ENCODE assay signal across 1 cellular context in the genomic region with DNA sequence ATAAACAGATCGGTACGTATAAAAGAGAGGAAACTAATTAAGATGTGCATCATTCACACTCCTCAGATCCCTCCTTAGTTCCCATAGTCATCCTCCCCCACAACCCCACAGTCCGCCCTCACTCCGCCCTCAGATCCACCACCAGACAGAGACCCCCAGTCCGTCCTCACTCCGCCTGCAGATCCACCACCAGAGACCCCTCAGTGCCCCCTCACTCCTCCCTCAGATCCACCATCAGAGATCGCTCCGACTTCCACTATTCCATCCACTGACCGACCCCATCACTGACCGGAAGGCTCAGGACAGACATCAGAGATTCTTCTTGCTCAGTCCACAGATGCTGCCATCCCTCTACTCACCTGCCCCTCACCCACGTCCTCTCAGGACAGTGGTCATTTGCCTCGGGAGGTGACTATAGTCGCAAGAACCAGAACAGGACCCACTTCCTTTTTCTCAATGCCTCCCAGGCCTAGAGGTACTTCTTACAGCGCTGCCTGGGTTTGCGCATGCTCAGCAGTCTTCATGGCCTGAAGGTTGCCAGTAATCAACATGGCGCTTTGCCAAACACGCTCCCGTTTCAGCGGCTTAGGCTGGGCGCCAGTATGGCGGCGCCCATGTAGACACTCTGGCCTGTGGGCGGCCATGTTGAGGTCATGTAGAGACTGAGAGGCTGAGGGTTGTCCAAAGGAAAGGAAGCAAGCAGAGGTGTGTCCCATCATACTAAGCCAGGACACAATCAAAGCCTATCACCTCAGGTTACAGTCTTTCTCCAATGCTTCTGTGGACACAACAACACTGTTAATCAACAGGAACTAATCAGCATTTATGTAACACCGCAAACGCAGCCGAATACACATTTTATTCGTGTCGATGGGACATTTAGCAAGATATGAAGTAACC.
TF ChIP-seq lines count a peak whose summit lies in the region.

A gene (minus strand): TSS at position 508 of the 900 bp plus-strand sequence. CDS start 3,009 bp downstream, outside the sequence.

TF ChIP-seq in HepG2, 621 proteins besides CTCF, POLR2A, EP300 and RAD21 (continued from another document and continues in another):
- TF ChIP-seq WIZ (CRISPR knock-in tag; IDR thresholded peaks at IDR 0.05) (no peak), NR2C2 (CRISPR knock-in tag; IDR thresholded peaks at IDR 0.05; ENCODE audit: borderline replicate concordance) (peak; percentile 97), GFI1 (CRISPR knock-in tag; IDR thresholded peaks at IDR 0.05; ENCODE audit: borderline replicate concordance) (no peak; the same call in 1 of the 2 replicates), ZNF207 (IDR thresholded peaks at IDR 0.05; ENCODE audit: borderline replicate concordance) (no peak), ZNF451 (CRISPR knock-in tag; IDR thresholded peaks at IDR 0.05) (0 out of 2 replicates have a peak, but pooled peaks have one; percentile 29), ZBTB1 (CRISPR knock-in tag; IDR thresholded peaks at IDR 0.05; ENCODE audit: borderline replicate concordance) (no peak), ZNF562 (CRISPR knock-in tag; IDR thresholded peaks at IDR 0.05; ENCODE audit: borderline replicate concordance) (no peak), U2AF2 (IDR thresholded peaks at IDR 0.05; ENCODE audit: low read depth, low read length) (no peak), SALL1 (CRISPR knock-in tag; IDR thresholded peaks at IDR 0.05) (peak; percentile 70), PHF20 (CRISPR knock-in tag; IDR thresholded peaks at IDR 0.05) (peak; percentile 91), ZKSCAN1 (IDR thresholded peaks at IDR 0.05; ENCODE audit: low read length) (0 out of 2 replicates have a peak, but pooled peaks have one; percentile 15), ZNF616 (CRISPR knock-in tag; IDR thresholded peaks at IDR 0.05; ENCODE audit: low read depth) (no peak), FOXK2 (IDR thresholded peaks at IDR 0.05) (peak; percentile 89), HES4 (CRISPR knock-in tag; IDR thresholded peaks at IDR 0.05; ENCODE audit: borderline replicate concordance) (0 out of 2 replicates have a peak, but pooled peaks have one; percentile 48), ZSCAN9 (CRISPR knock-in tag; IDR thresholded peaks at IDR 0.05; ENCODE audit: borderline replicate concordance) (peak; percentile 73; the same call in 1 of the 2 replicates), HOXA9 (CRISPR knock-in tag; IDR thresholded peaks at IDR 0.05; ENCODE audit: borderline replicate concordance) (no peak), SIX4 (CRISPR knock-in tag; IDR thresholded peaks at IDR 0.05) (peak; percentile 63; the same call in 1 of the 2 replicates), ZNF383 (CRISPR knock-in tag; IDR thresholded peaks at IDR 0.05; ENCODE audit: borderline replicate concordance) (no peak), FOXK1 (CRISPR knock-in tag; IDR thresholded peaks at IDR 0.05; ENCODE audit: borderline replicate concordance, low read depth) (peak; percentile 82; the same call in 1 of the 2 replicates), RBFOX2 (IDR thresholded peaks at IDR 0.05; ENCODE audit: low read depth, low read length) (0 out of 2 replicates have a peak, but pooled peaks have one; percentile 17), KAT8 (CRISPR knock-in tag; IDR thresholded peaks at IDR 0.05) (peak; percentile 96), KMT2A (CRISPR knock-in tag; IDR thresholded peaks at IDR 0.05) (peak; percentile 68; the same call in 1 of the 2 replicates), KDM2A (CRISPR knock-in tag; IDR thresholded peaks at IDR 0.05; ENCODE audit: borderline replicate concordance, low read depth) (peak; percentile 79; the same call in 1 of the 2 replicates), ZNF564 (CRISPR knock-in tag; IDR thresholded peaks at IDR 0.05) (no peak), ZNF747 (CRISPR knock-in tag; IDR thresholded peaks at IDR 0.05; ENCODE audit: borderline replicate concordance) (no peak), ZNF274 (CRISPR knock-in tag; IDR thresholded peaks at IDR 0.05) (peak; percentile 48; the same call in 1 of the 2 replicates), EED (CRISPR knock-in tag; IDR thresholded peaks at IDR 0.05) (no peak), ZNF180 (CRISPR knock-in tag; IDR thresholded peaks at IDR 0.05; ENCODE audit: borderline replicate concordance, low read depth) (no peak), PAF1 (CRISPR knock-in tag; IDR thresholded peaks at IDR 0.05) (no peak), ZNF232 (CRISPR knock-in tag; IDR thresholded peaks at IDR 0.05; ENCODE audit: borderline replicate concordance) (peak; percentile 44; the same call in 1 of the 2 replicates), ZFYVE20 (CRISPR knock-in tag; IDR thresholded peaks at IDR 0.05; ENCODE audit: borderline replicate concordance, low read depth) (no peak), ZNF792 (CRISPR knock-in tag; IDR thresholded peaks at IDR 0.05) (peak; percentile 82), ARNT (IDR thresholded peaks at IDR 0.05) (no peak)
- TF ChIP-seq, protein P1, sequence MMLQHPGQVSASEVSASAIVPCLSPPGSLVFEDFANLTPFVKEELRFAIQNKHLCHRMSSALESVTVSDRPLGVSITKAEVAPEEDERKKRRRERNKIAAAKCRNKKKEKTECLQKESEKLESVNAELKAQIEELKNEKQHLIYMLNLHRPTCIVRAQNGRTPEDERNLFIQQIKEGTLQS (CRISPR knock-in tag; IDR thresholded peaks at IDR 0.05): no peak
- TF ChIP-seq, protein P2, sequence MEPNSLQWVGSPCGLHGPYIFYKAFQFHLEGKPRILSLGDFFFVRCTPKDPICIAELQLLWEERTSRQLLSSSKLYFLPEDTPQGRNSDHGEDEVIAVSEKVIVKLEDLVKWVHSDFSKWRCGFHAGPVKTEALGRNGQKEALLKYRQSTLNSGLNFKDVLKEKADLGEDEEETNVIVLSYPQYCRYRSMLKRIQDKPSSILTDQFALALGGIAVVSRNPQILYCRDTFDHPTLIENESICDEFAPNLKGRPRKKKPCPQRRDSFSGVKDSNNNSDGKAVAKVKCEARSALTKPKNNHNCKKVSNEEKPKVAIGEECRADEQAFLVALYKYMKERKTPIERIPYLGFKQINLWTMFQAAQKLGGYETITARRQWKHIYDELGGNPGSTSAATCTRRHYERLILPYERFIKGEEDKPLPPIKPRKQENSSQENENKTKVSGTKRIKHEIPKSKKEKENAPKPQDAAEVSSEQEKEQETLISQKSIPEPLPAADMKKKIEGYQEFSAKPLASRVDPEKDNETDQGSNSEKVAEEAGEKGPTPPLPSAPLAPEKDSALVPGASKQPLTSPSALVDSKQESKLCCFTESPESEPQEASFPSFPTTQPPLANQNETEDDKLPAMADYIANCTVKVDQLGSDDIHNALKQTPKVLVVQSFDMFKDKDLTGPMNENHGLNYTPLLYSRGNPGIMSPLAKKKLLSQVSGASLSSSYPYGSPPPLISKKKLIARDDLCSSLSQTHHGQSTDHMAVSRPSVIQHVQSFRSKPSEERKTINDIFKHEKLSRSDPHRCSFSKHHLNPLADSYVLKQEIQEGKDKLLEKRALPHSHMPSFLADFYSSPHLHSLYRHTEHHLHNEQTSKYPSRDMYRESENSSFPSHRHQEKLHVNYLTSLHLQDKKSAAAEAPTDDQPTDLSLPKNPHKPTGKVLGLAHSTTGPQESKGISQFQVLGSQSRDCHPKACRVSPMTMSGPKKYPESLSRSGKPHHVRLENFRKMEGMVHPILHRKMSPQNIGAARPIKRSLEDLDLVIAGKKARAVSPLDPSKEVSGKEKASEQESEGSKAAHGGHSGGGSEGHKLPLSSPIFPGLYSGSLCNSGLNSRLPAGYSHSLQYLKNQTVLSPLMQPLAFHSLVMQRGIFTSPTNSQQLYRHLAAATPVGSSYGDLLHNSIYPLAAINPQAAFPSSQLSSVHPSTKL (CRISPR knock-in tag; IDR thresholded peaks at IDR 0.05): peak; percentile 57
- TF ChIP-seq, protein P3, sequence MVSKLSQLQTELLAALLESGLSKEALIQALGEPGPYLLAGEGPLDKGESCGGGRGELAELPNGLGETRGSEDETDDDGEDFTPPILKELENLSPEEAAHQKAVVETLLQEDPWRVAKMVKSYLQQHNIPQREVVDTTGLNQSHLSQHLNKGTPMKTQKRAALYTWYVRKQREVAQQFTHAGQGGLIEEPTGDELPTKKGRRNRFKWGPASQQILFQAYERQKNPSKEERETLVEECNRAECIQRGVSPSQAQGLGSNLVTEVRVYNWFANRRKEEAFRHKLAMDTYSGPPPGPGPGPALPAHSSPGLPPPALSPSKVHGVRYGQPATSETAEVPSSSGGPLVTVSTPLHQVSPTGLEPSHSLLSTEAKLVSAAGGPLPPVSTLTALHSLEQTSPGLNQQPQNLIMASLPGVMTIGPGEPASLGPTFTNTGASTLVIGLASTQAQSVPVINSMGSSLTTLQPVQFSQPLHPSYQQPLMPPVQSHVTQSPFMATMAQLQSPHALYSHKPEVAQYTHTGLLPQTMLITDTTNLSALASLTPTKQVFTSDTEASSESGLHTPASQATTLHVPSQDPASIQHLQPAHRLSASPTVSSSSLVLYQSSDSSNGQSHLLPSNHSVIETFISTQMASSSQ (IDR thresholded peaks at IDR 0.05; ENCODE audit: low read depth): no peak
- TF ChIP-seq, protein P3 (CRISPR knock-in tag; IDR thresholded peaks at IDR 0.05; ENCODE audit: borderline replicate concordance): peak; percentile 18; the same call in 1 of the 2 replicates
- TF ChIP-seq, protein P4, sequence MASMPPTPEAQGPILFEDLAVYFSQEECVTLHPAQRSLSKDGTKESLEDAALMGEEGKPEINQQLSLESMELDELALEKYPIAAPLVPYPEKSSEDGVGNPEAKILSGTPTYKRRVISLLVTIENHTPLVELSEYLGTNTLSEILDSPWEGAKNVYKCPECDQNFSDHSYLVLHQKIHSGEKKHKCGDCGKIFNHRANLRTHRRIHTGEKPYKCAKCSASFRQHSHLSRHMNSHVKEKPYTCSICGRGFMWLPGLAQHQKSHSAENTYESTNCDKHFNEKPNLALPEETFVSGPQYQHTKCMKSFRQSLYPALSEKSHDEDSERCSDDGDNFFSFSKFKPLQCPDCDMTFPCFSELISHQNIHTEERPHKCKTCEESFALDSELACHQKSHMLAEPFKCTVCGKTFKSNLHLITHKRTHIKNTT (CRISPR knock-in tag; IDR thresholded peaks at IDR 0.05): no peak
- TF ChIP-seq, protein P5, sequence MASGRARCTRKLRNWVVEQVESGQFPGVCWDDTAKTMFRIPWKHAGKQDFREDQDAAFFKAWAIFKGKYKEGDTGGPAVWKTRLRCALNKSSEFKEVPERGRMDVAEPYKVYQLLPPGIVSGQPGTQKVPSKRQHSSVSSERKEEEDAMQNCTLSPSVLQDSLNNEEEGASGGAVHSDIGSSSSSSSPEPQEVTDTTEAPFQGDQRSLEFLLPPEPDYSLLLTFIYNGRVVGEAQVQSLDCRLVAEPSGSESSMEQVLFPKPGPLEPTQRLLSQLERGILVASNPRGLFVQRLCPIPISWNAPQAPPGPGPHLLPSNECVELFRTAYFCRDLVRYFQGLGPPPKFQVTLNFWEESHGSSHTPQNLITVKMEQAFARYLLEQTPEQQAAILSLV (CRISPR knock-in tag; IDR thresholded peaks at IDR 0.05; ENCODE audit: borderline replicate concordance): peak; percentile 26; the same call in 1 of the 2 replicates
- TF ChIP-seq, protein P6, sequence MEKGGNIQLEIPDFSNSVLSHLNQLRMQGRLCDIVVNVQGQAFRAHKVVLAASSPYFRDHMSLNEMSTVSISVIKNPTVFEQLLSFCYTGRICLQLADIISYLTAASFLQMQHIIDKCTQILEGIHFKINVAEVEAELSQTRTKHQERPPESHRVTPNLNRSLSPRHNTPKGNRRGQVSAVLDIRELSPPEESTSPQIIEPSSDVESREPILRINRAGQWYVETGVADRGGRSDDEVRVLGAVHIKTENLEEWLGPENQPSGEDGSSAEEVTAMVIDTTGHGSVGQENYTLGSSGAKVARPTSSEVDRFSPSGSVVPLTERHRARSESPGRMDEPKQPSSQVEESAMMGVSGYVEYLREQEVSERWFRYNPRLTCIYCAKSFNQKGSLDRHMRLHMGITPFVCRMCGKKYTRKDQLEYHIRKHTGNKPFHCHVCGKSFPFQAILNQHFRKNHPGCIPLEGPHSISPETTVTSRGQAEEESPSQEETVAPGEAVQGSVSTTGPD (CRISPR knock-in tag; IDR thresholded peaks at IDR 0.05): no peak
- TF ChIP-seq, protein P7, sequence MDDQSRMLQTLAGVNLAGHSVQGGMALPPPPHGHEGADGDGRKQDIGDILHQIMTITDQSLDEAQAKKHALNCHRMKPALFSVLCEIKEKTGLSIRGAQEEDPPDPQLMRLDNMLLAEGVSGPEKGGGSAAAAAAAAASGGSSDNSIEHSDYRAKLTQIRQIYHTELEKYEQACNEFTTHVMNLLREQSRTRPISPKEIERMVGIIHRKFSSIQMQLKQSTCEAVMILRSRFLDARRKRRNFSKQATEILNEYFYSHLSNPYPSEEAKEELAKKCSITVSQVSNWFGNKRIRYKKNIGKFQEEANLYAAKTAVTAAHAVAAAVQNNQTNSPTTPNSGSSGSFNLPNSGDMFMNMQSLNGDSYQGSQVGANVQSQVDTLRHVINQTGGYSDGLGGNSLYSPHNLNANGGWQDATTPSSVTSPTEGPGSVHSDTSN (CRISPR knock-in tag; IDR thresholded peaks at IDR 0.05; ENCODE audit: borderline replicate concordance): no peak
- TF ChIP-seq, protein P8, sequence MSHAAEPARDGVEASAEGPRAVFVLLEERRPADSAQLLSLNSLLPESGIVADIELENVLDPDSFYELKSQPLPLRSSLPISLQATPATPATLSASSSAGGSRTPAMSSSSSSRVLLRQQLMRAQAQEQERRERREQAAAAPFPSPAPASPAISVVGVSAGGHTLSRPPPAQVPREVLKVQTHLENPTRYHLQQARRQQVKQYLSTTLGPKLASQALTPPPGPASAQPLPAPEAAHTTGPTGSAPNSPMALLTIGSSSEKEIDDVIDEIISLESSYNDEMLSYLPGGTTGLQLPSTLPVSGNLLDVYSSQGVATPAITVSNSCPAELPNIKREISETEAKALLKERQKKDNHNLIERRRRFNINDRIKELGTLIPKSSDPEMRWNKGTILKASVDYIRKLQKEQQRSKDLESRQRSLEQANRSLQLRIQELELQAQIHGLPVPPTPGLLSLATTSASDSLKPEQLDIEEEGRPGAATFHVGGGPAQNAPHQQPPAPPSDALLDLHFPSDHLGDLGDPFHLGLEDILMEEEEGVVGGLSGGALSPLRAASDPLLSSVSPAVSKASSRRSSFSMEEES (CRISPR knock-in tag; IDR thresholded peaks at IDR 0.05): peak; percentile 57; the same call in 1 of the 2 replicates
- TF ChIP-seq, protein P9, sequence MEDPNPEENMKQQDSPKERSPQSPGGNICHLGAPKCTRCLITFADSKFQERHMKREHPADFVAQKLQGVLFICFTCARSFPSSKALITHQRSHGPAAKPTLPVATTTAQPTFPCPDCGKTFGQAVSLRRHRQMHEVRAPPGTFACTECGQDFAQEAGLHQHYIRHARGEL (CRISPR knock-in tag; IDR thresholded peaks at IDR 0.05): no peak
